In genomic region chr11:46554205-46555162, GRCh38 we compare ENCODE assay signal across 7 cellular contexts. TPM values are rescaled to one million over a fixed set of nuclear protein-coding genes. Genes with fewer than 3 reads are reported as not detected.
DNase-seq lines count a peak whose midpoint lies in the region; TF ChIP-seq lines count a peak whose summit lies in the region.

No MANE protein-coding gene starts in this region.

- H3K23ac ChIP-seq in trophoblast cell (ENCODE audit: low read length): no peak overlapping the region

- H4K12ac ChIP-seq in trophoblast cell (ENCODE audit: low read depth, low read length): no peak overlapping the region

- CTCF ChIA-PET in HEK293 (lab: Yijun Ruan, JAX): interaction anchor here (0.7 to 2.2 kb wide), 6 partner anchors 13 to 203 kb away, joined by 3 to 6 read pairs (median 3); no protein-coding TSS in a partner anchor

- H3K27ac ChIP-seq in HEK293 (ENCODE audit: extremely low read depth, low read depth, low read length) (peak overlapping the region; percentile 55), SJSA1 (peak overlapping the region; percentile 25), trophoblast cell (ENCODE audit: low read depth, low read length) (peak overlapping the region; percentile 35)

- H4K91ac ChIP-seq in trophoblast cell (ENCODE audit: low read depth, low read length): peak overlapping the region; percentile 18

- no peaks in the 10 kb centered on the region for H3K27me3 ChIP-seq in SJSA1 (replicated peaks)
- no peaks in the 10 kb centered on the region for H3K27me3 ChIP-seq in trophoblast cell (ENCODE audit: insufficient read depth, low read length)

- TF ChIP-seq CTCF in HEK293 (tag by site-specific recombination; IDR thresholded peaks at IDR 0.05): no peak
- TF ChIP-seq CTCF in fibroblast of mammary gland (conservative IDR thresholded peaks at IDR 0.05; ENCODE audit: control insufficient read depth, insufficient read depth, low read depth, low read length): no peak

- peaks cover 3% of the 10 kb centered on the region for H3K79me1 ChIP-seq in trophoblast cell (ENCODE audit: low read length)

- H3K18ac ChIP-seq in trophoblast cell (ENCODE audit: low read length): peak overlapping the region; percentile 72

- H3K9me3 ChIP-seq in HEK293 (ENCODE audit: control insufficient read depth, insufficient read depth, low read depth, low read length) (no peaks in the 10 kb centered on the region), SJSA1 (replicated peaks) (no peaks in the 10 kb centered on the region), trophoblast cell (ENCODE audit: insufficient read depth, low read depth, low read length) (no peaks in the 10 kb centered on the region)

- H2BK12ac ChIP-seq in trophoblast cell (ENCODE audit: low read length): no peak overlapping the region

- POLR2A ChIA-PET in HEK293 (lab: Yijun Ruan, JAX): interaction anchor here (0.6 to 3.1 kb wide), 2 partner anchors 29 to 40 kb away, joined by 7 to 8 read pairs; partner anchors contain the start of gene AMBRA1

- H2BK120ac ChIP-seq in trophoblast cell (ENCODE audit: insufficient read depth, low read length, poor library complexity): peak overlapping the region; percentile 17

- H3K9ac ChIP-seq in trophoblast cell (ENCODE audit: low read length): no peak overlapping the region

- H3K79me2 ChIP-seq in trophoblast cell (ENCODE audit: control insufficient read depth, insufficient read depth, low read length, poor library complexity): peaks cover 4% of the 10 kb centered on the region

- no peak overlapping the region for H3K4me2 ChIP-seq in trophoblast cell (ENCODE audit: low read length)

- peak overlapping the region; percentile 67 for H3K4ac ChIP-seq in trophoblast cell (ENCODE audit: low read depth, low read length)

- H3K4me3 ChIP-seq in HEK293 (ENCODE audit: low read depth, low read length) (no peak overlapping the region), SJSA1 (no peak overlapping the region), fibroblast of mammary gland (ENCODE audit: control insufficient read depth, low read depth, low read length) (no peak overlapping the region), trophoblast cell (ENCODE audit: low read depth, low read length) (no peak overlapping the region)

- no CpG with 5 or more reads among the region's 5 CpGs for WGBS in trophoblast cell (ENCODE audit: extremely low coverage, insufficient coverage, insufficient read length)

- H3K36me3 ChIP-seq in HEK293 (ENCODE audit: control insufficient read depth in 2 of 2, insufficient read depth in 1 of 2, low read length in 2 of 2) (no peaks in the 10 kb centered on the region), SJSA1 (no peaks in the 10 kb centered on the region), trophoblast cell (ENCODE audit: control insufficient read depth in 1 of 2, insufficient read depth in 2 of 2, low read length in 2 of 2) (no peaks in the 10 kb centered on the region)

- H3K14ac ChIP-seq in trophoblast cell (ENCODE audit: low read length): peak overlapping the region; percentile 70

- peak in 1 of 2 experiments; percentile 59 for DNase-seq in SJSA1 (ENCODE audit: low read depth in 1 of 2, low spot score in 2 of 2)
- peak; percentile 89 for DNase-seq in fibroblast of mammary gland (ENCODE audit: low read depth)
- peak in 1 of 2 donors; percentile 80 for DNase-seq in trophoblast cell
- no peak for DNase-seq in NCI-H1105 treated with DMSO at 0.1 percent for 48 hours (lab: John Stamatoyannopoulos, UW)
- no peak for DNase-seq in 8988T
- no peak for DNase-seq in activated T-cell treated with anti-CD3 and anti-CD28 coated beads, Interleukin-2, amount 50 U/mL, for 48 hours

- no peak overlapping the region for H4K8ac ChIP-seq in trophoblast cell (ENCODE audit: low read depth, low read length)

- no peak overlapping the region for H2AFZ ChIP-seq in trophoblast cell (ENCODE audit: insufficient read depth, low read length, poor library complexity)

- peak overlapping the region; percentile 87 for H2AK5ac ChIP-seq in trophoblast cell (ENCODE audit: low read length)

- H3K4me1 ChIP-seq in HEK293 (ENCODE audit: control insufficient read depth, insufficient read depth, low read length) (peaks cover 15% of the 10 kb centered on the region), SJSA1 (replicated peaks) (peaks cover 39% of the 10 kb centered on the region), trophoblast cell (ENCODE audit: control insufficient read depth in 1 of 2, insufficient read depth in 2 of 2, low read length in 2 of 2) (peaks cover 3% of the 10 kb centered on the region in 2 experiments)

- H2BK5ac ChIP-seq in trophoblast cell (ENCODE audit: low read depth, low read length, poor library complexity): peak overlapping the region; percentile 46

TF ChIP-seq in HEK293, 187 proteins besides CTCF, POLR2A, EP300 and RAD21 (continues in another document):
- TF ChIP-seq, protein P1, sequence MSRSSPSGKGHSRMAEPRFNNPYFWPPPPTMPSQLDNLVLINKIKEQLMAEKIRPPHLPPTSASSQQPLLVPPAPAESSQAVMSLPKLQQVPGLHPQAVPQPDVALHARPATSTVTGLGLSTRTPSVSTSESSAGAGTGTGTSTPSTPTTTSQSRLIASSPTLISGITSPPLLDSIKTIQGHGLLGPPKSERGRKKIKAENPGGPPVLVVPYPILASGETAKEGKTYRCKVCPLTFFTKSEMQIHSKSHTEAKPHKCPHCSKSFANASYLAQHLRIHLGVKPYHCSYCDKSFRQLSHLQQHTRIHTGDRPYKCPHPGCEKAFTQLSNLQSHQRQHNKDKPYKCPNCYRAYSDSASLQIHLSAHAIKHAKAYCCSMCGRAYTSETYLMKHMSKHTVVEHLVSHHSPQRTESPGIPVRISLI (tag by site-specific recombination; IDR thresholded peaks at IDR 0.05): peak; percentile 87
- TF ChIP-seq, protein P2, sequence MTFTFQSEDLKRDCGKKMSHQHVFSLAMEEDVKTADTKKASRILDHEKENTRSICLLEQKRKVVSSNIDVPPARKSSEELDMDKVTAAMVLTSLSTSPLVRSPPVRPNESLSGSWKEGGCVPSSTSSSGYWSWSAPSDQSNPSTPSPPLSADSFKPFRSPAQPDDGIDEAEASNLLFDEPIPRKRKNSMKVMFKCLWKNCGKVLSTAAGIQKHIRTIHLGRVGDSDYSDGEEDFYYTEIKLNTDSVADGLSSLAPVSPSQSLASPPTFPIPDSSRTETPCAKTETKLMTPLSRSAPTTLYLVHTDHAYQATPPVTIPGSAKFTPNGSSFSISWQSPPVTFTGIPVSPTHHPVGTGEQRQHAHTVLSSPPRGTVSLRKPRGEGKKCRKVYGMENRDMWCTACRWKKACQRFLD (tag by site-specific recombination; IDR thresholded peaks at IDR 0.05): no peak
- no peak for TF ChIP-seq ZNF580 (tag by site-specific recombination; IDR thresholded peaks at IDR 0.05)
- no peak for TF ChIP-seq ZNF707 (tag by site-specific recombination; IDR thresholded peaks at IDR 0.05)
- 0 out of 2 replicates have a peak, but pooled peaks have one; percentile 21 for TF ChIP-seq ZFP37 (tag by site-specific recombination; IDR thresholded peaks at IDR 0.05)
- no peak for TF ChIP-seq ZNF544 (tag by site-specific recombination; IDR thresholded peaks at IDR 0.05)
- TF ChIP-seq, protein P3, sequence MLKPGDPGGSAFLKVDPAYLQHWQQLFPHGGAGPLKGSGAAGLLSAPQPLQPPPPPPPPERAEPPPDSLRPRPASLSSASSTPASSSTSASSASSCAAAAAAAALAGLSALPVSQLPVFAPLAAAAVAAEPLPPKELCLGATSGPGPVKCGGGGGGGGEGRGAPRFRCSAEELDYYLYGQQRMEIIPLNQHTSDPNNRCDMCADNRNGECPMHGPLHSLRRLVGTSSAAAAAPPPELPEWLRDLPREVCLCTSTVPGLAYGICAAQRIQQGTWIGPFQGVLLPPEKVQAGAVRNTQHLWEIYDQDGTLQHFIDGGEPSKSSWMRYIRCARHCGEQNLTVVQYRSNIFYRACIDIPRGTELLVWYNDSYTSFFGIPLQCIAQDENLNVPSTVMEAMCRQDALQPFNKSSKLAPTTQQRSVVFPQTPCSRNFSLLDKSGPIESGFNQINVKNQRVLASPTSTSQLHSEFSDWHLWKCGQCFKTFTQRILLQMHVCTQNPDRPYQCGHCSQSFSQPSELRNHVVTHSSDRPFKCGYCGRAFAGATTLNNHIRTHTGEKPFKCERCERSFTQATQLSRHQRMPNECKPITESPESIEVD (tag by site-specific recombination; IDR thresholded peaks at IDR 0.05): peak; percentile 84
- TF ChIP-seq, protein P4, sequence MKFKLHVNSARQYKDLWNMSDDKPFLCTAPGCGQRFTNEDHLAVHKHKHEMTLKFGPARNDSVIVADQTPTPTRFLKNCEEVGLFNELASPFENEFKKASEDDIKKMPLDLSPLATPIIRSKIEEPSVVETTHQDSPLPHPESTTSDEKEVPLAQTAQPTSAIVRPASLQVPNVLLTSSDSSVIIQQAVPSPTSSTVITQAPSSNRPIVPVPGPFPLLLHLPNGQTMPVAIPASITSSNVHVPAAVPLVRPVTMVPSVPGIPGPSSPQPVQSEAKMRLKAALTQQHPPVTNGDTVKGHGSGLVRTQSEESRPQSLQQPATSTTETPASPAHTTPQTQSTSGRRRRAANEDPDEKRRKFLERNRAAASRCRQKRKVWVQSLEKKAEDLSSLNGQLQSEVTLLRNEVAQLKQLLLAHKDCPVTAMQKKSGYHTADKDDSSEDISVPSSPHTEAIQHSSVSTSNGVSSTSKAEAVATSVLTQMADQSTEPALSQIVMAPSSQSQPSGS (tag by site-specific recombination; IDR thresholded peaks at IDR 0.05; ENCODE audit: low read depth): no peak
- TF ChIP-seq ZNF658 (tag by site-specific recombination; IDR thresholded peaks at IDR 0.05): no peak
- no peak for TF ChIP-seq ZNF133 (tag by site-specific recombination; IDR thresholded peaks at IDR 0.05)
- no peak for TF ChIP-seq OVOL3 (tag by site-specific recombination; IDR thresholded peaks at IDR 0.05)
- no peak for TF ChIP-seq ZNF664 (tag by site-specific recombination; IDR thresholded peaks at IDR 0.05)
- TF ChIP-seq ZBTB8A (tag by site-specific recombination; IDR thresholded peaks at IDR 0.05): no peak
- no peak for TF ChIP-seq ZNF248 (tag by site-specific recombination; IDR thresholded peaks at IDR 0.05)
- no peak for TF ChIP-seq ZNF843 (tag by site-specific recombination; IDR thresholded peaks at IDR 0.05)
- TF ChIP-seq ZSCAN30 (tag by site-specific recombination; IDR thresholded peaks at IDR 0.05): no peak
- TF ChIP-seq ZNF558 (tag by site-specific recombination; IDR thresholded peaks at IDR 0.05): no peak
- TF ChIP-seq ZNF416 (tag by site-specific recombination; IDR thresholded peaks at IDR 0.05): no peak
- TF ChIP-seq ZNF2 (tag by site-specific recombination; IDR thresholded peaks at IDR 0.05): no peak
- no peak for TF ChIP-seq ZNF354C (tag by site-specific recombination; IDR thresholded peaks at IDR 0.05; ENCODE audit: borderline replicate concordance, low read depth)
- peak; percentile 47; the same call in 1 of the 2 replicates for TF ChIP-seq ZNF324 (tag by site-specific recombination; IDR thresholded peaks at IDR 0.05)

RNA-seq across cellular contexts. Expression of gene AMBRA1, which starts 39.3 kb away (rescaled TPM):
- 15.2 and 16.4 TPM in 2 replicates for total RNA-seq in SJSA1 (2014; rRNA removed; shearing (Covaris generic))
- 12.9 and 14.9 TPM in 2 replicates for polyA plus RNA-seq in trophoblast cell (2013)
